In the genomic region with DNA sequence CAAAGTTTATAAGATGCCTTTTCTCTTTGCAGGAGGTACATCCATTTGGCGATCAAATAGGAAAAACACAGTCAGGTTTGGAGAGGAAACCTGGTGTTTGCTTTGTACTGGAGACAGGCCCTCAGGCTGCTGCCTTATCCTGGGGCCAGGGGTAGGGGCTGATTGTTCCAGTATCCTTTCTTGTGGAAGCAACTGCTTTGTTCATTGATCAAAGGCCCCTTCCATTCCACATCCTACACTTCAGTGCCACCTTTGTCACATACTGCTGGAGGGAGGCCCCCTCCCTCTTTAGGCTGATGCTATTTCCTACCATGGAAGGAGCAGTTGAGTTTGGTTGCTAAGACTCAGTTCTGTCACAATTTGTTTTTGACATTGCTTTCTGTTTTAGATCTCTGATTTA, we compare ENCODE assay signal across 28 cellular contexts.
"Had no signal": no experiment of that assay in that cellular context is flagged by ENCODE, and none has a peak within 500 bp of the region (broad histone marks: within the 10 kb centered on the region; RNA-seq: fewer than 3 reads in every experiment).

No MANE protein-coding gene starts in this region.

- H3K4me1 ChIP-seq: heart right ventricle, left lung, lower lobe of right lung, right atrium auricular region, right lobe of liver, stomach, testis, tibial artery, uterus had no signal

- H3K79me2 ChIP-seq: hepatocyte had no signal

- H2AFZ ChIP-seq: hepatocyte had no signal

- H3K9me3 Mint-ChIP-seq: mesothelial cell of epicardium; nephron progenitor cell; stimulated activated naive B cell treated with anti-CD40 and anti-IgM and Interleukin-4, amounts not matched to agents 10 μg/mL and 1 μg/mL and 100 μg/mL, for 72 hours; type B pancreatic cell had no signal

- H3K4me3 Mint-ChIP-seq: immature natural killer cell; mesothelial cell of epicardium; naive B cell; natural killer cell; nephron progenitor cell; stimulated activated naive B cell treated with anti-CD40 and anti-IgM and Interleukin-4, amounts not matched to agents 10 μg/mL and 1 μg/mL and 100 μg/mL, for 72 hours; type B pancreatic cell had no signal

- H3K9me3 ChIP-seq: heart right ventricle, left lung, lower lobe of right lung, ovary, right atrium auricular region, right lobe of liver, stomach, testis, tibial artery, uterus had no signal

- H3K27me3 Mint-ChIP-seq: progenitor cell of endocrine pancreas; stimulated activated naive B cell treated with anti-CD40 and anti-IgM and Interleukin-4, amounts not matched to agents 10 μg/mL and 1 μg/mL and 100 μg/mL, for 72 hours; type B pancreatic cell had no signal

- H3K27ac Mint-ChIP-seq: immature natural killer cell; mesothelial cell of epicardium; naive B cell; natural killer cell; nephron progenitor cell; progenitor cell of endocrine pancreas; stimulated activated naive B cell treated with anti-CD40 and anti-IgM and Interleukin-4, amounts not matched to agents 10 μg/mL and 1 μg/mL and 100 μg/mL, for 72 hours; type B pancreatic cell had no signal

- H3K4me1 Mint-ChIP-seq: immature natural killer cell; mesothelial cell of epicardium; naive B cell; natural killer cell; nephron progenitor cell; stimulated activated naive B cell treated with anti-CD40 and anti-IgM and Interleukin-4, amounts not matched to agents 10 μg/mL and 1 μg/mL and 100 μg/mL, for 72 hours had no signal

- H3K4me2 ChIP-seq: hepatocyte had no signal

- DNase-seq: heart right ventricle; immature natural killer cell; kidney; left colon; left lung; lower lobe of right lung; mammary epithelial cell; mesenchymal stem cell; naive B cell; natural killer cell; nephron progenitor cell; ovary; right lobe of liver; stimulated activated CD4-positive, alpha-beta T cell treated with anti-CD3 and anti-CD28 coated beads, Interleukin-12 subunit alpha, Interleukin-12 subunit beta, amount 100 ng/mL, for 4 hours; stimulated activated CD4-positive, alpha-beta T cell treated with anti-CD3 and anti-CD28 coated beads, Interleukin-15, amount 100 ng/mL, for 24 hours; stimulated activated CD4-positive, alpha-beta T cell treated with anti-CD3 and anti-CD28 coated beads, Interleukin-2, amount 100 ng/mL, for 24 hours; stimulated activated CD4-positive, alpha-beta T cell treated with anti-CD3 and anti-CD28 coated beads, Interleukin-4, amount 100 ng/mL, for 1 hour; stimulated activated naive B cell treated with anti-CD40 and anti-IgM and Interleukin-4, amounts not matched to agents 10 μg/mL and 1 μg/mL and 100 μg/mL, for 72 hours; stimulated activated naive CD8-positive, alpha-beta T cell treated with anti-CD3 and anti-CD28 coated beads, Interleukin-15, Interleukin-2, amounts not matched to agents 100 U/mL and 50 U/mL, for 24 hours; stomach; testis; tibial artery; uterus had no signal

- H3K36me3 ChIP-seq: heart right ventricle, left lung, lower lobe of right lung, ovary, right atrium auricular region, right lobe of liver, stomach, tibial artery, uterus had no signal

- H3K36me3 Mint-ChIP-seq: immature natural killer cell; mesothelial cell of epicardium; naive B cell; natural killer cell; stimulated activated naive B cell treated with anti-CD40 and anti-IgM and Interleukin-4, amounts not matched to agents 10 μg/mL and 1 μg/mL and 100 μg/mL, for 72 hours; type B pancreatic cell had no signal

- H3K27me3 ChIP-seq: hepatocyte, left lung, ovary, right atrium auricular region, right lobe of liver, stomach, testis, tibial artery, uterus had no signal

- H3K27ac ChIP-seq: heart right ventricle, hepatocyte, left lung, lower lobe of right lung, ovary, right atrium auricular region, right lobe of liver, stomach, testis, tibial artery, uterus had no signal

- H3K4me3 ChIP-seq: heart right ventricle, hepatocyte, left lung, lower lobe of right lung, ovary, right atrium auricular region, right lobe of liver, stomach, testis, tibial artery, uterus had no signal

- ATAC-seq: heart right ventricle; left colon; left lung; lower lobe of right lung; natural killer cell; right lobe of liver; stimulated activated naive B cell treated with anti-CD40 and anti-IgM and Interleukin-4, amounts not matched to agents 10 μg/mL and 1 μg/mL and 100 μg/mL, for 72 hours; stimulated activated naive CD8-positive, alpha-beta T cell treated with anti-CD3 and anti-CD28 coated beads, Interleukin-15, Interleukin-2, amounts not matched to agents 100 U/mL and 50 U/mL, for 24 hours had no signal
